19 cellular contexts compared by ENCODE assay signal in the genomic region with DNA sequence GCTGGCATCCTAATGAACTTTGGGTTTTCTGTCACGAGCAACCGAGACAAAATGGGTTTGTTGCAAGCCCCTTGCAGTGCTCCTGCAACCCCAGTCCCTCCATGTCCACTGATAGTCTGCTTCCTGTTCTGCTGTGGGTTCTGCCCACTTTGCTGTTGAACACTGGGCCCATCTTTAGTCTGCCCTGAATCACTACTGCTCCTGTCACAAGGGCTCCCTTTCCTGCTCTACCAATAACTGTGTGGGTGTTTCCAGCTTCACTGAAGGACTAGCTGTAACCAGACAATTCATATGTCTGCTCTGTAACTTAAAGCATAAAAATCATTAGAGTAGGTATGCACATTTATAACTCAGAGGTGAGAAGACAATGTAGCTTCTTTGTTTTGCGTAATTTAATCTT. TPM values are rescaled to one million over a fixed set of nuclear protein-coding genes. Genes with fewer than 3 reads are reported as not detected.
DNase-seq lines count a peak whose midpoint lies in the region; ATAC-seq and TF ChIP-seq lines count a peak whose summit lies in the region.
"Had no signal": no experiment of that assay in that cellular context is flagged by ENCODE, and none has a peak within 500 bp of the region (broad histone marks: within the 10 kb centered on the region; RNA-seq: fewer than 3 reads in every experiment).

No MANE protein-coding gene starts in this region.

- TF ChIP-seq CTCF in activated CD8-positive, alpha-beta T cell treated with anti-CD3 and anti-CD28 coated beads for 36 hours (IDR thresholded peaks at IDR 0.05) = no peak
- no peak for TF ChIP-seq CTCF in GM23338 (conservative IDR thresholded peaks at IDR 0.05; ENCODE audit: low read depth in 2 of 2)
- TF ChIP-seq CTCF in esophagus squamous epithelium (IDR thresholded peaks at IDR 0.05) = no peak
- TF ChIP-seq CTCF in spleen (IDR thresholded peaks at IDR 0.05 in 8 of 11, conservative IDR thresholded peaks at IDR 0.05 in 3 of 11) = no peak

- ATAC-seq in activated CD8-positive, alpha-beta T cell treated with anti-CD3 and anti-CD28 coated beads for 36 hours = peak; percentile 50
- ATAC-seq in activated CD8-positive, alpha-beta T cell treated with anti-CD3 and anti-CD28 coated beads, Interleukin-2, amount 10 ng/mL, durations not matched to agents 7 days and 5 days = no peak
- ATAC-seq in GM23338 (no peak), HG03342 (IDR thresholded peaks at IDR 0.05; ENCODE audit: unreplicated experiment) (no peak), GM18511 (IDR thresholded peaks at IDR 0.05; ENCODE audit: unreplicated experiment) (no peak)
- ATAC-seq: left ventricle myocardium superior had no signal

- H3K36me3 Mint-ChIP-seq in activated CD8-positive, alpha-beta T cell treated with anti-CD3 and anti-CD28 coated beads for 36 hours (ENCODE audit: low read depth) = no peaks in the 10 kb centered on the region
- H3K36me3 Mint-ChIP-seq in activated CD8-positive, alpha-beta T cell treated with anti-CD3 and anti-CD28 coated beads, Interleukin-2, amount 10 ng/mL, durations not matched to agents 7 days and 5 days (ENCODE audit: low read depth) = peaks cover under 1% of the 10 kb centered on the region
- H3K36me3 Mint-ChIP-seq in GM23338 (ENCODE audit: low read depth) = no peaks in the 10 kb centered on the region

- H3F3A ChIP-seq in GM23338 (replicated peaks; ENCODE audit: low read depth) = no peaks in the 10 kb centered on the region

- no peaks in the 10 kb centered on the region for H3K9me3 ChIP-seq in esophagus squamous epithelium
- peaks cover 0 to 2% (median 0%) of the 10 kb centered on the region in 8 donors for H3K9me3 ChIP-seq in spleen

- intact Hi-C loops in activated CD8-positive, alpha-beta T cell treated with anti-CD3 and anti-CD28 coated beads for 36 hours (cut with micrococcal nuclease) = no loop called here
- intact Hi-C loops in esophagus squamous epithelium (cut with DNase I) (no loop called here), spleen (cut with DNase I; ENCODE audit: low total_unique reads) (no loop called here)

- H3K4me1 Mint-ChIP-seq in activated CD8-positive, alpha-beta T cell treated with anti-CD3 and anti-CD28 coated beads for 36 hours (ENCODE audit: low read depth) = peaks cover 51% of the 10 kb centered on the region
- peaks cover 46% of the 10 kb centered on the region for H3K4me1 Mint-ChIP-seq in activated CD8-positive, alpha-beta T cell treated with anti-CD3 and anti-CD28 coated beads, Interleukin-2, amount 10 ng/mL, durations not matched to agents 7 days and 5 days (ENCODE audit: low read depth)
- H3K4me1 Mint-ChIP-seq in GM23338 = peaks cover 4% of the 10 kb centered on the region; the same call in 1 of the 3 replicates

- H3K27me3 ChIP-seq in GM23338 (ENCODE audit: insufficient read depth) = no peaks in the 10 kb centered on the region
- no peaks in the 10 kb centered on the region for H3K27me3 ChIP-seq in esophagus squamous epithelium
- H3K27me3 ChIP-seq in spleen (replicated peaks in 1 of 7) = no peaks in the 10 kb centered on the region

- peaks cover 12% of the 10 kb centered on the region for H3K9me2 ChIP-seq in GM23338 (ENCODE audit: insufficient read depth)

- 93 to 100% methylated on average over 3 of the region's 3 CpGs for WGBS in esophagus squamous epithelium, 2 donors
- 91 to 98% (median 94%) methylated on average over 3 of the region's 3 CpGs for WGBS in spleen, 5 donors

- no peaks in the 10 kb centered on the region for H3K27me3 Mint-ChIP-seq in activated CD8-positive, alpha-beta T cell treated with anti-CD3 and anti-CD28 coated beads for 36 hours
- H3K27me3 Mint-ChIP-seq in activated CD8-positive, alpha-beta T cell treated with anti-CD3 and anti-CD28 coated beads, Interleukin-2, amount 10 ng/mL, durations not matched to agents 7 days and 5 days (ENCODE audit: low read depth) = no peaks in the 10 kb centered on the region
- peaks cover 3% of the 10 kb centered on the region for H3K27me3 Mint-ChIP-seq in GM23338 (ENCODE audit: insufficient read depth, low read depth, poor library complexity)

- H3K4me2 ChIP-seq in GM23338 = no peak overlapping the region

- H3K9me3 Mint-ChIP-seq in activated CD8-positive, alpha-beta T cell treated with anti-CD3 and anti-CD28 coated beads for 36 hours = peaks cover under 1% of the 10 kb centered on the region
- H3K9me3 Mint-ChIP-seq in activated CD8-positive, alpha-beta T cell treated with anti-CD3 and anti-CD28 coated beads, Interleukin-2, amount 10 ng/mL, durations not matched to agents 7 days and 5 days (ENCODE audit: insufficient read depth) = peaks cover 3% of the 10 kb centered on the region
- H3K9me3 Mint-ChIP-seq in GM23338 = no peaks in the 10 kb centered on the region

- CTCF ChIA-PET in activated CD8-positive, alpha-beta T cell treated with anti-CD3 and anti-CD28 coated beads for 36 hours (lab: Charles Lee) = interaction anchor here (0.7 to 4.3 kb wide), 5 partner anchors 10 to 328 kb away, joined by 3 to 21 read pairs (median 5); partner anchors contain the start of gene OXSR1
- CTCF ChIA-PET in activated CD8-positive, alpha-beta T cell treated with anti-CD3 and anti-CD28 coated beads, Interleukin-2, amount 10 ng/mL, durations not matched to agents 7 days and 5 days (lab: Charles Lee) = interaction anchor here (4.8 kb wide), 1 partner anchor 11 kb away, joined by 50 read pairs; the partner anchor contains the start of gene OXSR1

- H3K4me3 ChIP-seq in GM23338 = no peak overlapping the region
- H3K4me3 ChIP-seq in esophagus squamous epithelium = no peak overlapping the region
- H3K4me3 ChIP-seq in spleen = no peak overlapping the region
- H3K4me3 ChIP-seq: GM12878 had no signal

- no peak for DNase-seq in activated CD8-positive, alpha-beta T cell treated with anti-CD3 and anti-CD28 coated beads for 36 hours
- no peak for DNase-seq in activated CD8-positive, alpha-beta T cell treated with anti-CD3 and anti-CD28 coated beads, Interleukin-2, amount 10 ng/mL, durations not matched to agents 7 days and 5 days
- no peak for DNase-seq in GM23338 (ENCODE audit: low spot score)
- DNase-seq in esophagus squamous epithelium (lab: John Stamatoyannopoulos, UW) = no peak
- DNase-seq in spleen = no peak
- DNase-seq in foreskin melanocyte = no peak
- DNase-seq: ACHN; C1 segment of cervical spinal cord; effector memory CD4-positive, alpha-beta T cell; H7; KG1; left ventricle myocardium superior; NCI-H1694; SHP77; stimulated activated CD4-positive, alpha-beta T cell treated with anti-CD3 and anti-CD28 coated beads, Interleukin-12 subunit alpha, Interleukin-12 subunit beta, amount 100 ng/mL, for 4 hours had no signal

- H3K4me1 ChIP-seq in GM23338 (ENCODE audit: insufficient read depth) (no peaks in the 10 kb centered on the region), esophagus squamous epithelium (peaks cover 4 to 61% (median 4%) of the 10 kb centered on the region in 3 donors), spleen (peaks cover 0 to 46% (median 24%) of the 10 kb centered on the region in 6 donors)

- no peaks in the 10 kb centered on the region for H4K20me1 ChIP-seq in GM23338 (replicated peaks; ENCODE audit: insufficient read depth)

- no peak for TF ChIP-seq POLR2A in esophagus squamous epithelium (IDR thresholded peaks at IDR 0.05)
- no peak for TF ChIP-seq POLR2A in spleen (IDR thresholded peaks at IDR 0.05)

- H3K36me3 ChIP-seq in GM23338 (ENCODE audit: insufficient read depth) (no peaks in the 10 kb centered on the region), esophagus squamous epithelium (no peaks in the 10 kb centered on the region), spleen (no peaks in the 10 kb centered on the region)

- peak overlapping the region; percentile 38; the same call in 1 of the 2 replicates for H2AFZ ChIP-seq in GM23338

- H3K27ac ChIP-seq in GM23338 (ENCODE audit: low read depth) = no peak overlapping the region
- H3K27ac ChIP-seq in esophagus squamous epithelium = peak overlapping the region; percentile 40 to 89 (median 82)
- H3K27ac ChIP-seq in spleen = peak overlapping the region in 6 of 8 donors; percentile 22 to 87 (median 76)
- H3K27ac ChIP-seq: VCaP had no signal

- POLR2A ChIA-PET in activated CD8-positive, alpha-beta T cell treated with anti-CD3 and anti-CD28 coated beads for 36 hours (lab: Charles Lee) = interaction anchor here (0.6 to 4.8 kb wide), 3 partner anchors 12 to 59 kb away, joined by 3 to 29 read pairs (median 16); partner anchors contain the start of gene OXSR1
- POLR2A ChIA-PET in activated CD8-positive, alpha-beta T cell treated with anti-CD3 and anti-CD28 coated beads, Interleukin-2, amount 10 ng/mL, durations not matched to agents 7 days and 5 days (lab: Charles Lee) = interaction anchor here (1.3 to 6.8 kb wide), 3 partner anchors 12 to 15 kb away, joined by 9 to 57 read pairs (median 11); partner anchors contain the start of genes ACAA1 and OXSR1

- no peak overlapping the region for H3K4me3 Mint-ChIP-seq in activated CD8-positive, alpha-beta T cell treated with anti-CD3 and anti-CD28 coated beads for 36 hours
- H3K4me3 Mint-ChIP-seq in activated CD8-positive, alpha-beta T cell treated with anti-CD3 and anti-CD28 coated beads, Interleukin-2, amount 10 ng/mL, durations not matched to agents 7 days and 5 days = no peak overlapping the region
- H3K4me3 Mint-ChIP-seq in GM23338 = no peak overlapping the region

- peak overlapping the region; percentile 32 for H3K27ac Mint-ChIP-seq in activated CD8-positive, alpha-beta T cell treated with anti-CD3 and anti-CD28 coated beads for 36 hours
- no peak overlapping the region for H3K27ac Mint-ChIP-seq in activated CD8-positive, alpha-beta T cell treated with anti-CD3 and anti-CD28 coated beads, Interleukin-2, amount 10 ng/mL, durations not matched to agents 7 days and 5 days
- H3K27ac Mint-ChIP-seq in GM23338 = no peak overlapping the region

- no peaks in the 10 kb centered on the region for H3K79me2 ChIP-seq in GM23338 (replicated peaks; ENCODE audit: insufficient read depth)

RNA-seq across cellular contexts. Expression of gene OXSR1, which starts 12.7 kb away (rescaled TPM):
- 10 to 100 TPM; 56.5 to 57.9 TPM for total RNA-seq in activated CD8-positive, alpha-beta T cell treated with anti-CD3 and anti-CD28 coated beads for 36 hours
- total RNA-seq in activated CD8-positive, alpha-beta T cell treated with anti-CD3 and anti-CD28 coated beads, Interleukin-2, amount 10 ng/mL, durations not matched to agents 7 days and 5 days = 10 to 100 TPM; 56.9 to 60.3 TPM
- total RNA-seq in GM23338 (2014; rRNA removed; shearing (Covaris generic)) = 39.3 and 41.1 TPM in 2 replicates
- polyA plus RNA-seq in GM23338 (2016; fragmentation: Nextera tagmentation; extraction: Ambion mirVana) (15.5 and 16.0 TPM in 2 replicates), spleen (10 to 100 TPM in 1 of 3 donors, 1 to 10 TPM in 2; 9.3 to 12.4 (median 9.7) TPM)
- total RNA-seq in esophagus squamous epithelium (10 to 100 TPM; 28.8 to 48.2 (median 37.6) TPM), spleen (10 to 100 TPM; 28.6 to 45.0 (median 33.4) TPM)

RNA-seq across cellular contexts. Expression of gene MYD88, which starts 14.2 kb away (rescaled TPM):
- 10 to 100 TPM; 29.3 to 31.8 TPM for total RNA-seq in activated CD8-positive, alpha-beta T cell treated with anti-CD3 and anti-CD28 coated beads for 36 hours
- 10 to 100 TPM; 72.5 to 78.6 TPM for total RNA-seq in activated CD8-positive, alpha-beta T cell treated with anti-CD3 and anti-CD28 coated beads, Interleukin-2, amount 10 ng/mL, durations not matched to agents 7 days and 5 days
- 26.0 and 42.6 TPM in 2 replicates for total RNA-seq in GM23338 (2014; rRNA removed; shearing (Covaris generic))
- 14.4 and 15.5 TPM in 2 replicates for polyA plus RNA-seq in GM23338 (2016; fragmentation: Nextera tagmentation; extraction: Ambion mirVana)
- total RNA-seq in esophagus squamous epithelium = 10 to 100 TPM; 42.5 to 77.1 (median 60.2) TPM
- total RNA-seq in spleen = 100 to 1,000 TPM in 2 of 7 donors, 10 to 100 TPM in 5; 69.8 to 146 (median 90.9) TPM
- 10 to 100 TPM; 38.8 to 53.3 (median 41.1) TPM for polyA plus RNA-seq in spleen

RNA-seq across cellular contexts. Expression of gene ACAA1, which starts 15.7 kb away (rescaled TPM):
- 10 to 100 TPM; 70.1 to 72.0 TPM for total RNA-seq in activated CD8-positive, alpha-beta T cell treated with anti-CD3 and anti-CD28 coated beads for 36 hours
- 100 to 1,000 TPM in 1 of 2 experiments, 10 to 100 TPM in 1; 99.7 to 104 TPM for total RNA-seq in activated CD8-positive, alpha-beta T cell treated with anti-CD3 and anti-CD28 coated beads, Interleukin-2, amount 10 ng/mL, durations not matched to agents 7 days and 5 days
- total RNA-seq in GM23338 (2014; rRNA removed; shearing (Covaris generic)) = 21.4 and 23.2 TPM in 2 replicates
- polyA plus RNA-seq in GM23338 (2016; fragmentation: Nextera tagmentation; extraction: Ambion mirVana) (25.9 and 26.6 TPM in 2 replicates), spleen (10 to 100 TPM; 68.4 to 79.3 (median 73.9) TPM)
- total RNA-seq in esophagus squamous epithelium (10 to 100 TPM; 63.5 to 75.2 (median 68.7) TPM), spleen (100 to 1,000 TPM in 2 of 7 donors, 10 to 100 TPM in 5; 77.5 to 120 (median 88.0) TPM)
